In the genomic region with DNA sequence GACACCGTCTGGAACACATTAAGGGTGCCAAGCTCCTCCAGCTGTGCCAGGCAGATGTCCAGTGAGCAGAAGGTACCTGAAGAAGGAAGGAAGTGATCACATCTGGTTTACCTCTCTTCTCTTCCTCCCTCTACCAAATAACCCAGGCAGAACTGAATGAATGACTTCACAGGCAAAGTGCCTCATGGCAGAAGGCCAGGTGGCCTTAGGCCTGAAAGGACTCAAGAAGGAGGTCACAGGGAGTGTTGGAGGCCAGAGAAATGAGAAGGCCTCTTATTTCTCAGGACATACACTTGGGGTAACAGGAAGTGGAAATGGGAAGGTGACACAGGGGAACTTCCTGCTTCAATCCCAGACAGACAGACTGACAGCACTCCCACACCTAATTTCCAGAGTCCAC, we compare ENCODE assay signal across 23 cellular contexts. TPM values are rescaled to one million over a fixed set of nuclear protein-coding genes. Genes with fewer than 3 reads are reported as not detected.
DNase-seq lines count a peak whose midpoint lies in the region; ATAC-seq and TF ChIP-seq lines count a peak whose summit lies in the region.
"Had no signal": no experiment of that assay in that cellular context is flagged by ENCODE, and none has a peak within 500 bp of the region (broad histone marks: within the 10 kb centered on the region; RNA-seq: fewer than 3 reads in every experiment).

No MANE protein-coding gene starts in this region.

- H2AK9ac ChIP-seq in IMR-90 (replicated peaks; ENCODE audit: low read depth, low read length, poor library complexity): peak overlapping the region; percentile 74

- H2BK15ac ChIP-seq in IMR-90 (ENCODE audit: low read depth, low read length): no peak overlapping the region

- no peak for TF ChIP-seq POLR2A in IMR-90 (IDR thresholded peaks at IDR 0.05; ENCODE audit: low read depth, low read length)

- no peak overlapping the region for H3K4me3 Mint-ChIP-seq in activated naive CD8-positive, alpha-beta T cell treated with anti-CD3 and anti-CD28 coated beads, Interleukin-2, amount 10 ng/mL, durations not matched to agents 7 days and 5 days
- no peak overlapping the region for H3K4me3 Mint-ChIP-seq in activated naive CD8-positive, alpha-beta T cell treated with anti-CD3 and anti-CD28 coated beads, Interleukin-2, amount 50 U/mL, for 24 hours
- peak overlapping the region; percentile 77 for H3K4me3 Mint-ChIP-seq in endothelial cell (ENCODE audit: unreplicated experiment)
- H3K4me3 Mint-ChIP-seq in stimulated activated memory B cell treated with anti-CD40 and anti-IgM and Interleukin-4, amounts not matched to agents 10 μg/mL and 1 μg/mL and 100 μg/mL, for 72 hours: no peak overlapping the region
- H3K4me3 Mint-ChIP-seq: activated CD4-positive, alpha-beta memory T cell treated with anti-CD3 and anti-CD28 coated beads for 36 hours; H9; nephron; T-helper 1 cell treated with Interleukin-12 subunit alpha and Interleukin-12 subunit beta and Interleukin-4 antibody, amounts not matched to agents 30 μg/mL and 1 μg/mL, for 36 hours had no signal

- H4K91ac ChIP-seq in IMR-90 (ENCODE audit: insufficient read depth, low read depth, low read length): no peak overlapping the region

- no peak for TF ChIP-seq RAD21 in IMR-90 (IDR thresholded peaks at IDR 0.05; ENCODE audit: low read length)

- H3K4me1 Mint-ChIP-seq in activated naive CD8-positive, alpha-beta T cell treated with anti-CD3 and anti-CD28 coated beads, Interleukin-2, amount 10 ng/mL, durations not matched to agents 7 days and 5 days: peaks cover 17% of the 10 kb centered on the region
- no peaks in the 10 kb centered on the region for H3K4me1 Mint-ChIP-seq in activated naive CD8-positive, alpha-beta T cell treated with anti-CD3 and anti-CD28 coated beads, Interleukin-2, amount 50 U/mL, for 24 hours
- H3K4me1 Mint-ChIP-seq in endothelial cell (ENCODE audit: unreplicated experiment): peaks cover 22% of the 10 kb centered on the region
- H3K4me1 Mint-ChIP-seq in stimulated activated memory B cell treated with anti-CD40 and anti-IgM and Interleukin-4, amounts not matched to agents 10 μg/mL and 1 μg/mL and 100 μg/mL, for 72 hours: peaks cover 6% of the 10 kb centered on the region
- H3K4me1 Mint-ChIP-seq: nephron had no signal

- no peak for ATAC-seq in activated naive CD8-positive, alpha-beta T cell treated with anti-CD3 and anti-CD28 coated beads, Interleukin-2, amount 10 ng/mL, durations not matched to agents 7 days and 5 days (ENCODE audit: low read depth)
- no peak for ATAC-seq in activated naive CD8-positive, alpha-beta T cell treated with anti-CD3 and anti-CD28 coated beads, Interleukin-2, amount 50 U/mL, for 24 hours
- no peak for ATAC-seq in IMR-90 (ENCODE audit: low read depth)
- no peak for ATAC-seq in stimulated activated memory B cell treated with anti-CD40 and anti-IgM and Interleukin-4, amounts not matched to agents 10 μg/mL and 1 μg/mL and 100 μg/mL, for 72 hours
- ATAC-seq in GM19035 (IDR thresholded peaks at IDR 0.05; ENCODE audit: unreplicated experiment): no peak
- ATAC-seq: mucosa of descending colon had no signal

- peaks cover 11% of the 10 kb centered on the region in 2 experiments; a peak in 2 of 4 replicates for H3K79me1 ChIP-seq in IMR-90 (ENCODE audit: low read depth in 1 of 2, low read length in 2 of 2)

- H3K27me3 Mint-ChIP-seq in activated naive CD8-positive, alpha-beta T cell treated with anti-CD3 and anti-CD28 coated beads, Interleukin-2, amount 10 ng/mL, durations not matched to agents 7 days and 5 days: no peaks in the 10 kb centered on the region
- no peaks in the 10 kb centered on the region for H3K27me3 Mint-ChIP-seq in activated naive CD8-positive, alpha-beta T cell treated with anti-CD3 and anti-CD28 coated beads, Interleukin-2, amount 50 U/mL, for 24 hours
- H3K27me3 Mint-ChIP-seq in endothelial cell (ENCODE audit: unreplicated experiment): peaks cover 2% of the 10 kb centered on the region
- H3K27me3 Mint-ChIP-seq in stimulated activated memory B cell treated with anti-CD40 and anti-IgM and Interleukin-4, amounts not matched to agents 10 μg/mL and 1 μg/mL and 100 μg/mL, for 72 hours: no peaks in the 10 kb centered on the region
- H3K27me3 Mint-ChIP-seq: activated CD4-positive, alpha-beta memory T cell treated with anti-CD3 and anti-CD28 coated beads for 36 hours had no signal

- no peak overlapping the region for H3K23ac ChIP-seq in IMR-90 (ENCODE audit: low read depth, low read length)

- POLR2A ChIA-PET in activated naive CD8-positive, alpha-beta T cell treated with anti-CD3 and anti-CD28 coated beads, Interleukin-2, amount 10 ng/mL, durations not matched to agents 7 days and 5 days (lab: Charles Lee): interaction anchor here (1.6 to 2.1 kb wide), 2 partner anchors 14 to 101 kb away, joined by 4 to 9 read pairs; a partner anchor contains a TSS
- POLR2A ChIA-PET in IMR-90 (lab: Charles Lee; ENCODE audit: unreplicated experiment): no interaction called here

- H4K20me1 ChIP-seq in IMR-90 (ENCODE audit: insufficient read depth, low read length): no peaks in the 10 kb centered on the region
- no peaks in the 10 kb centered on the region for H4K20me1 ChIP-seq in GM23248 (ENCODE audit: insufficient read depth)

- peaks cover 34% of the 10 kb centered on the region for H3K36me3 Mint-ChIP-seq in activated naive CD8-positive, alpha-beta T cell treated with anti-CD3 and anti-CD28 coated beads, Interleukin-2, amount 10 ng/mL, durations not matched to agents 7 days and 5 days
- peaks cover 11% of the 10 kb centered on the region for H3K36me3 Mint-ChIP-seq in activated naive CD8-positive, alpha-beta T cell treated with anti-CD3 and anti-CD28 coated beads, Interleukin-2, amount 50 U/mL, for 24 hours (ENCODE audit: low read depth)
- peaks cover 43% of the 10 kb centered on the region for H3K36me3 Mint-ChIP-seq in endothelial cell (ENCODE audit: low read depth, unreplicated experiment)
- peaks cover 67% of the 10 kb centered on the region for H3K36me3 Mint-ChIP-seq in stimulated activated memory B cell treated with anti-CD40 and anti-IgM and Interleukin-4, amounts not matched to agents 10 μg/mL and 1 μg/mL and 100 μg/mL, for 72 hours

- no peaks in the 10 kb centered on the region for H3K9me3 ChIP-seq in IMR-90 (ENCODE audit: control insufficient read depth, insufficient read depth, low read length)
- no peaks in the 10 kb centered on the region for H3K9me3 ChIP-seq in GM23248 (ENCODE audit: low read depth)
- H3K9me3 ChIP-seq: BLaER1, lower lobe of right lung, mucosa of descending colon had no signal

- H3K56ac ChIP-seq in IMR-90 (ENCODE audit: extremely low read depth, insufficient read depth, low read length): no peak overlapping the region

- TF ChIP-seq CTCF in IMR-90 (conservative IDR thresholded peaks at IDR 0.05; ENCODE audit: low read depth, low read length) (no peak), endothelial cell (IDR thresholded peaks at IDR 0.05; ENCODE audit: unreplicated experiment) (no peak)

- no peaks in the 10 kb centered on the region for H3K79me2 ChIP-seq in GM23248 (ENCODE audit: insufficient read depth)
- H3K79me2 ChIP-seq: parathyroid adenoma had no signal

- in situ Hi-C loops in IMR-90 (cut with MboI; ENCODE audit: low sequenced_read_pairs) (no loop called here), GM23248 (cut with MboI) (no loop called here)

- dilution Hi-C loops in IMR-90 (cut with HindIII; ENCODE audit: low sequenced_read_pairs, unreplicated experiment): no loop called here

- no peaks in the 10 kb centered on the region for H3K27me3 ChIP-seq in IMR-90 (ENCODE audit: control insufficient read depth, insufficient read depth, low read length)
- H3K27me3 ChIP-seq in GM23248 (replicated peaks; ENCODE audit: insufficient read depth): no peaks in the 10 kb centered on the region
- H3K27me3 ChIP-seq: BLaER1 had no signal

- no peak overlapping the region for H2BK120ac ChIP-seq in IMR-90 (ENCODE audit: low read depth, low read length)

- H3K18ac ChIP-seq in IMR-90 (ENCODE audit: low read depth, low read length): no peak overlapping the region

- H3K27ac Mint-ChIP-seq in activated naive CD8-positive, alpha-beta T cell treated with anti-CD3 and anti-CD28 coated beads, Interleukin-2, amount 10 ng/mL, durations not matched to agents 7 days and 5 days: peak overlapping the region; percentile 50
- H3K27ac Mint-ChIP-seq in activated naive CD8-positive, alpha-beta T cell treated with anti-CD3 and anti-CD28 coated beads, Interleukin-2, amount 50 U/mL, for 24 hours: no peak overlapping the region
- H3K27ac Mint-ChIP-seq in endothelial cell (ENCODE audit: unreplicated experiment): peak overlapping the region; percentile 61
- peak overlapping the region; percentile 39 for H3K27ac Mint-ChIP-seq in stimulated activated memory B cell treated with anti-CD40 and anti-IgM and Interleukin-4, amounts not matched to agents 10 μg/mL and 1 μg/mL and 100 μg/mL, for 72 hours
- H3K27ac Mint-ChIP-seq: activated CD4-positive, alpha-beta memory T cell treated with anti-CD3 and anti-CD28 coated beads for 36 hours; H9; nephron; T-helper 1 cell treated with Interleukin-12 subunit alpha and Interleukin-12 subunit beta and Interleukin-4 antibody, amounts not matched to agents 30 μg/mL and 1 μg/mL, for 36 hours had no signal

- no peak overlapping the region for H3K4ac ChIP-seq in IMR-90 (ENCODE audit: low read depth, low read length)

- H3K9ac ChIP-seq in IMR-90 (ENCODE audit: low read depth, low read length) (no peak overlapping the region), GM23248 (no peak overlapping the region)
- H3K9ac ChIP-seq: BLaER1, parathyroid adenoma had no signal

- H2BK20ac ChIP-seq in IMR-90 (ENCODE audit: low read depth, low read length): no peak overlapping the region

- H3K4me1 ChIP-seq in IMR-90 (ENCODE audit: control insufficient read depth, insufficient read depth, low read length) (no peaks in the 10 kb centered on the region), GM23248 (ENCODE audit: insufficient read depth) (no peaks in the 10 kb centered on the region)
- H3K4me1 ChIP-seq: BLaER1, lower lobe of right lung, parathyroid adenoma had no signal

- no peak overlapping the region for H2AK5ac ChIP-seq in IMR-90 (ENCODE audit: low read depth, low read length)

- H3K9me1 ChIP-seq in IMR-90 (ENCODE audit: insufficient read depth, low read length): peaks cover 2% of the 10 kb centered on the region; the same call in 1 of the 2 replicates

- no peaks in the 10 kb centered on the region for H3K9me3 Mint-ChIP-seq in activated naive CD8-positive, alpha-beta T cell treated with anti-CD3 and anti-CD28 coated beads, Interleukin-2, amount 10 ng/mL, durations not matched to agents 7 days and 5 days
- H3K9me3 Mint-ChIP-seq in activated naive CD8-positive, alpha-beta T cell treated with anti-CD3 and anti-CD28 coated beads, Interleukin-2, amount 50 U/mL, for 24 hours: no peaks in the 10 kb centered on the region
- no peaks in the 10 kb centered on the region for H3K9me3 Mint-ChIP-seq in endothelial cell (ENCODE audit: unreplicated experiment)
- no peaks in the 10 kb centered on the region for H3K9me3 Mint-ChIP-seq in stimulated activated memory B cell treated with anti-CD40 and anti-IgM and Interleukin-4, amounts not matched to agents 10 μg/mL and 1 μg/mL and 100 μg/mL, for 72 hours
- H3K9me3 Mint-ChIP-seq: activated CD4-positive, alpha-beta memory T cell treated with anti-CD3 and anti-CD28 coated beads for 36 hours; H9; nephron; T-helper 1 cell treated with Interleukin-12 subunit alpha and Interleukin-12 subunit beta and Interleukin-4 antibody, amounts not matched to agents 30 μg/mL and 1 μg/mL, for 36 hours had no signal

- no TSS peak for BruUV-seq in IMR-90 (replicated peaks; lab: Mats Ljungman, UMichigan)

- no peaks in the 10 kb centered on the region for H3K9me2 ChIP-seq in GM23248 (ENCODE audit: insufficient read depth)

- no peak overlapping the region for H4K5ac ChIP-seq in IMR-90 (ENCODE audit: low read depth, low read length)

- no CpG with 5 or more reads among the region's 1 CpG for WGBS in IMR-90 (ENCODE audit: extremely low coverage in 2 of 2, insufficient read length in 1 of 2), 2 experiments
- WGBS in GM23248 (ENCODE audit: low coverage in 1 of 2, low lambda C conversion rate in 2 of 2, missing lambda C conversion rate in 2 of 2), 2 experiments: 86 to 94% methylated on average over 1 of the region's 1 CpG

- H3K4me2 ChIP-seq in IMR-90 (ENCODE audit: low read depth, low read length): no peak overlapping the region
- H3K4me2 ChIP-seq in GM23248 (ENCODE audit: unreplicated experiment): no peak overlapping the region
- H3K4me2 ChIP-seq: BLaER1 had no signal

- intact Hi-C loops in IMR-90 (cut with micrococcal nuclease): no loop called here

- DNase-seq in activated naive CD8-positive, alpha-beta T cell treated with anti-CD3 and anti-CD28 coated beads, Interleukin-2, amount 10 ng/mL, durations not matched to agents 7 days and 5 days: no peak
- DNase-seq in activated naive CD8-positive, alpha-beta T cell treated with anti-CD3 and anti-CD28 coated beads, Interleukin-2, amount 50 U/mL, for 24 hours: no peak
- DNase-seq in IMR-90 (no peak), endothelial cell (ENCODE audit: low spot score) (no peak), GM23248 (no peak)
- DNase-seq: activated CD4-positive, alpha-beta memory T cell treated with anti-CD3 and anti-CD28 coated beads for 36 hours; activated naive CD4-positive, alpha-beta T cell treated with Interleukin-2 at 50 U/mL for 16 hours; aorta; DND-41; H9; islet precursor cell; lower lobe of right lung; mucosa of descending colon; NCI-H1048; NCI-H187 had no signal

- no peaks in the 10 kb centered on the region for H3F3A ChIP-seq in GM23248 (ENCODE audit: insufficient read depth)

- no peak overlapping the region for H2BK5ac ChIP-seq in IMR-90 (ENCODE audit: low read depth, low read length, poor library complexity, severe bottlenecking)

- H2AFZ ChIP-seq in IMR-90 (replicated peaks; ENCODE audit: low read length, poor library complexity): no peak overlapping the region
- no peak overlapping the region for H2AFZ ChIP-seq in GM23248
- H2AFZ ChIP-seq: parathyroid adenoma had no signal

- no peak overlapping the region for H3K4me3 ChIP-seq in IMR-90 (ENCODE audit: insufficient read depth, low read depth, low read length)
- H3K4me3 ChIP-seq in GM23248: no peak overlapping the region
- H3K4me3 ChIP-seq: BLaER1, lower lobe of right lung, mucosa of descending colon, SK-N-MC had no signal

- H3K14ac ChIP-seq in IMR-90 (replicated peaks; ENCODE audit: low read depth, low read length): no peak overlapping the region

- H3K36me3 ChIP-seq in IMR-90 (ENCODE audit: control insufficient read depth, insufficient read depth, low read length) (peaks cover 51% of the 10 kb centered on the region), GM23248 (ENCODE audit: low read depth) (peaks cover 54% of the 10 kb centered on the region)

- H4K8ac ChIP-seq in IMR-90 (ENCODE audit: low read depth in 2 of 2, low read length in 2 of 2): no peak overlapping the region

- H3K27ac ChIP-seq in IMR-90 (ENCODE audit: insufficient read depth, low read length) (no peak overlapping the region), GM23248 (no peak overlapping the region)
- H3K27ac ChIP-seq: BLaER1, lower lobe of right lung, parathyroid adenoma, SK-N-MC, VCaP had no signal

- CTCF ChIA-PET in IMR-90 (lab: Yijun Ruan, JAX): no interaction called here

RNA-seq across cellular contexts. Expression of a gene that starts 17.4 kb away (rescaled TPM):
- 100 to 1,000 TPM; 113 to 119 TPM for total RNA-seq in activated naive CD8-positive, alpha-beta T cell treated with anti-CD3 and anti-CD28 coated beads, Interleukin-2, amount 10 ng/mL, durations not matched to agents 7 days and 5 days
- total RNA-seq in IMR-90 (2012; rRNA removed): 25.6 and 31.5 TPM in 2 replicates
- 21.2 and 25.3 TPM in 2 replicates for polyA plus RNA-seq in IMR-90 (2012; rRNA removed)
- polyA plus RNA-seq in IMR-90 (2012; cell fraction: cytosol; rRNA removed): 7.2 and 17.1 TPM in 2 replicates
- polyA plus RNA-seq in IMR-90 (2012; cell fraction: nucleus; rRNA removed; ENCODE audit: low replicate concordance): 18.9 and 20.8 TPM in 2 replicates
- 67.3 TPM for total RNA-seq in endothelial cell (ENCODE audit: unreplicated experiment)
- 27.7 and 34.8 TPM in 2 replicates for total RNA-seq in GM23248 (2014; rRNA removed; shearing (Covaris generic))
- 11.7 and 13.9 TPM in 2 replicates for polyA plus RNA-seq in GM23248 (2016; fragmentation: Nextera tagmentation; extraction: Ambion mirVana)
